In the genomic region with DNA sequence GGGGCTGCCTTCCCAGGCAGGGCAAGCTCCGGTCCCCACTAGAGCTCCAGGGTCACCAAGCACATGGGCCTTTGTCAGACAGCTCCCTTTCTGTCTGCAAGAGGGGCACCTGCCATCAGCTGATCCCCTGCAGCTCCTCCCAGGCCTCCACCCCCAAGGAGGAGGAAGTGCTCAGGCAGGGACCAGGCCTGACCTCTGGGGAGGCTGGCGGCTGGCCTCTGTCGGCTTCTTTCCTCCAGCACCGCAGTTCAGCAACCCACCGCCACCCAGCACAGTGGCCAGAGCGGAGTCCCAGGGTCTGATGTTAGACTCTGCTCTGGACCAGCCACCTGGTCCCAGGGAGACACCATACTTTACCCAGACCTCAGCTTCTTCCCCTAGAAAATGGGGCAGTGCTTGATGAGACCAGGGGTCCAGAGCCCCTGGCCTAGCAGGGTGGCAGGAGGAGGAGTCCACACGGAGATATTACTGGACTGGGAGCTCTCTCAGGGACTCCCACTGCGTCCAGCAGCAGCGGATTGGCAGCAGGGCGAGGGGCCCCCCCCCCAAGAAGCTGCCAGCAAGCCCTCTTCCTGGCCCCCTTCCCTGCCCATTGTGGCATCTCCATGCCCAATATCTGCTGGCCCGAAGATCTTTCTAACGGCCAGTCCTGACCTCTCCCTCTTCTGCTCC, we compare ENCODE assay signal across 10 cellular contexts. TPM values are rescaled to one million over a fixed set of nuclear protein-coding genes. Genes with fewer than 3 reads are reported as not detected.
DNase-seq lines count a peak whose midpoint lies in the region; ATAC-seq, FAIRE-seq and TF ChIP-seq lines count a peak whose summit lies in the region.
"Had no signal": no experiment of that assay in that cellular context is flagged by ENCODE, and none has a peak within 500 bp of the region (broad histone marks: within the 10 kb centered on the region; RNA-seq: fewer than 3 reads in every experiment).

No MANE protein-coding gene starts in this region.

- H3K27me3 Mint-ChIP-seq in central memory CD8-positive, alpha-beta T cell: no peaks in the 10 kb centered on the region

- H3K4me3 ChIP-seq in psoas muscle: no peak overlapping the region

- FAIRE-seq in GM18507 (lab: Jason Lieb, UNC): peak; percentile 80

- intact Hi-C loops in psoas muscle (cut with DNase I): no loop called here
- intact Hi-C loops in head of caudate nucleus (cut with DNase I): no loop called here

- TF ChIP-seq CTCF in psoas muscle (IDR thresholded peaks at IDR 0.05): no peak

- peaks cover 0 to 14% of the 10 kb centered on the region in 2 donors for H3K36me3 ChIP-seq in psoas muscle (ENCODE audit: insufficient read depth in 1 of 2, low read depth in 1 of 2)

- H3K27ac ChIP-seq in psoas muscle: peak overlapping the region; percentile 30

- ATAC-seq in HG03135 (IDR thresholded peaks at IDR 0.05; ENCODE audit: unreplicated experiment) (peak; percentile 10), psoas muscle (no peak), HG03342 (IDR thresholded peaks at IDR 0.05; ENCODE audit: unreplicated experiment) (no peak)
- no peak for ATAC-seq in central memory CD8-positive, alpha-beta T cell (replicated peaks; ENCODE audit: extremely low read depth, poor library complexity, severe bottlenecking)

- no peak overlapping the region for H3K4me3 Mint-ChIP-seq in central memory CD8-positive, alpha-beta T cell

- 57 to 63% (median 59%) methylated on average over 11 to 12 of the region's 12 CpGs for WGBS in psoas muscle, 3 donors

- peak overlapping the region; percentile 4 for H3K27ac Mint-ChIP-seq in central memory CD8-positive, alpha-beta T cell (ENCODE audit: low read depth)

- peaks cover 11% of the 10 kb centered on the region for H3K36me3 Mint-ChIP-seq in central memory CD8-positive, alpha-beta T cell (ENCODE audit: insufficient read depth)

- H3K9me3 ChIP-seq in psoas muscle: no peaks in the 10 kb centered on the region

- no peaks in the 10 kb centered on the region for H3K9me3 Mint-ChIP-seq in central memory CD8-positive, alpha-beta T cell

- no peaks in the 10 kb centered on the region for H3K27me3 ChIP-seq in psoas muscle (ENCODE audit: insufficient read depth in 3 of 3, low read length in 2 of 3)

- DNase-seq in GM18507 (ENCODE audit: extremely low spot score, insufficient read length, low read depth): no peak
- DNase-seq in central memory CD8-positive, alpha-beta T cell (ENCODE audit: low spot score in 2 of 2): no peak
- no peak for DNase-seq in psoas muscle
- DNase-seq in head of caudate nucleus: no peak
- DNase-seq in T1000 (lab: John Stamatoyannopoulos, UW): no peak
- DNase-seq in NCI-H345 (lab: John Stamatoyannopoulos, UW): no peak
- DNase-seq: foreskin fibroblast, SIG-M5 had no signal

- H3K4me1 Mint-ChIP-seq in central memory CD8-positive, alpha-beta T cell: peaks cover 28% of the 10 kb centered on the region

- peaks cover 4% of the 10 kb centered on the region for H3K4me1 ChIP-seq in psoas muscle

RNA-seq across cellular contexts. Expression of a gene that starts 24.1 kb away (rescaled TPM):
- under 1 TPM in 3 of 4 donors, not detected in 1; 0.06 to 0.09 (median 0.08) TPM for total RNA-seq in psoas muscle
- polyA plus RNA-seq in psoas muscle: under 1 TPM in 2 of 3 donors, not detected in 1; 0.08 to 0.18 TPM

RNA-seq across cellular contexts. Expression of a gene that starts 41.4 kb away (rescaled TPM):
- total RNA-seq in psoas muscle: 10 to 100 TPM; 12.3 to 42.2 (median 20.6) TPM
- 10 to 100 TPM; 10.8 to 14.5 (median 12.9) TPM for polyA plus RNA-seq in psoas muscle

RNA-seq across cellular contexts. Expression of a gene that starts 41.9 kb away (rescaled TPM):
- 1 to 10 TPM; 4.1 to 7.8 (median 5.1) TPM for total RNA-seq in psoas muscle
- 1 to 10 TPM; 3.3 to 6.6 (median 6.5) TPM for polyA plus RNA-seq in psoas muscle

RNA-seq across cellular contexts. Expression of a gene that starts 43.7 kb away (rescaled TPM):
- total RNA-seq in psoas muscle: 10 to 100 TPM; 27.0 to 34.6 (median 29.1) TPM
- polyA plus RNA-seq in psoas muscle: 10 to 100 TPM; 25.5 to 39.5 (median 36.3) TPM

RNA-seq across cellular contexts. Expression of a gene that starts 57.6 kb away (rescaled TPM):
- 10 to 100 TPM; 19.6 to 27.3 (median 24.3) TPM for total RNA-seq in psoas muscle
- polyA plus RNA-seq in psoas muscle: 10 to 100 TPM; 40.9 to 51.1 (median 50.3) TPM
